8 cellular contexts compared by ENCODE assay signal in the genomic region with DNA sequence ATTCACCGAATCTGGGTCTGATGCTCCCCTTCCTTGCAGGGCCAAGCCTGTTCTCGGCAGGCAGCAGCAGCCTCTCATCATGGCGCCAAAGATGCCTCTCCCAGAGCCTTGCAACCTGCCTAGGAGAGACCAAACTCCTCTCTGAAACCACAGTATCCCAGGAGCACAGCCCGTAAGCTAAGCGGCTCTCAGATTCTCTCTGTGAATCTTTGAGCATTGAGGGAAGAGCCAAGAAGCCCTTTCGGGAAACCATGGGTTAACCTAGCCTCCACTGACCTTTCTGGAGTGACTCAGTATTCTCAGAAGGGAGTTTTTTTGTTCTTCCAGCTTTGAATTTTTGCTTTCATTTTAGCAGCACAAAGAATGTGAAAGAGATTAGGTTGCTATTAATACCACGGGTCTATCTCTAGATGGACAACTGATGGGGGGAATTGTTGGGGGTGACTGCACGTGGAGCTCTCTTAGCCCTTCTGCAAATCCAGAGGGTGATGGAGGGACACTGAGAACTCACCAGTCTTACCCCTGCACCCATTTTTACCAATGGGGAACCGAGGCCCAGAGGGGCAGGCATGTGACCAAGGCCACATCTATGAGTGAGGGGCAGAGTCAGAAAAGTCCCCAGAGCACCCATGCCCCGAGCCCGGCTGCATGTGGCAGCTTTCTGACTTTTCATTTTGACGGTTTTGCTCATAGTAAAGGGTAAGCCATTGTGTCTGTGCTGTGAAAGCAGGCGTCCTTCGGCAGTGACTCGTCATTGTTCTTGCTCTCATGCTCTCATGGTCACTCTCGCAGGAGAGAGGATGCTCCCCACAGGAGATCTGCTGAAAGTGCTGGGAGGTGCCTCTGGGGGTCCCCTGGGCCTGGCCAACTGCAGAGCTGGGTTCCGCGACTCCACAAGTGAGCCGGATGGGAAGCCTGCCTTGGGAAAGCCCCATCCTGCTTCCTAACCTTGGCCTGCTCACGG. TPM values are rescaled to one million over a fixed set of nuclear protein-coding genes. Genes with fewer than 3 reads are reported as not detected.
DNase-seq lines count a peak whose midpoint lies in the region; ATAC-seq and TF ChIP-seq lines count a peak whose summit lies in the region.

No MANE protein-coding gene starts in this region.

- H3K4me3 ChIP-seq in BLaER1 (no peak overlapping the region), KMS-11 (IDR thresholded peaks at IDR 0.05; ENCODE audit: insufficient read depth, low read depth, low read length) (no peak overlapping the region), duodenal mucosa (ENCODE audit: low read depth in 1 of 2, low read length in 2 of 2) (peak overlapping the region in 1 of 2 donors; percentile 38), rectal smooth muscle tissue (ENCODE audit: low read length) (peak overlapping the region; percentile 39)

- H3K27me3 ChIP-seq in BLaER1 (no peaks in the 10 kb centered on the region), KMS-11 (ENCODE audit: insufficient read depth, low read depth) (no peaks in the 10 kb centered on the region), duodenal mucosa (ENCODE audit: control insufficient read depth in 1 of 2, insufficient read depth in 2 of 2, low read length in 2 of 2) (no peaks in the 10 kb centered on the region), rectal smooth muscle tissue (ENCODE audit: control insufficient read depth, insufficient read depth, low read length) (no peaks in the 10 kb centered on the region)

- H4K20me1 ChIP-seq in BLaER1 (no peaks in the 10 kb centered on the region), KMS-11 (ENCODE audit: insufficient read depth) (no peaks in the 10 kb centered on the region)

- H3K9ac ChIP-seq in BLaER1 (no peak overlapping the region), KMS-11 (peak overlapping the region; percentile 40; the same call in 1 of the 2 replicates), duodenal mucosa (ENCODE audit: low read depth in 1 of 2, low read length in 2 of 2) (no peak overlapping the region), rectal smooth muscle tissue (ENCODE audit: low read length) (no peak overlapping the region)

- H3K4me1 ChIP-seq in BLaER1 (peaks cover 51% of the 10 kb centered on the region), KMS-11 (ENCODE audit: low read depth, poor library complexity, severe bottlenecking) (peaks cover 49% of the 10 kb centered on the region), duodenal mucosa (ENCODE audit: control insufficient read depth in 1 of 2, insufficient read depth in 2 of 2, low read length in 2 of 2) (peaks cover 48 to 49% of the 10 kb centered on the region in 2 donors), rectal smooth muscle tissue (ENCODE audit: control insufficient read depth, insufficient read depth, low read length) (peaks cover 53% of the 10 kb centered on the region)

- ATAC-seq in GM19463 (IDR thresholded peaks at IDR 0.05; ENCODE audit: unreplicated experiment), result peak; percentile 55
- ATAC-seq in left lobe of liver, result no peak

- DNase-seq in NCI-H1092 treated with DMSO at 0.1 percent for 48 hours (lab: John Stamatoyannopoulos, UW) (no peak), left lobe of liver (ENCODE audit: low spot score) (no peak), superior temporal gyrus (ENCODE audit: extremely low spot score) (no peak)

- peak overlapping the region; percentile 83 for H2AFZ ChIP-seq in KMS-11 (ENCODE audit: low read depth)

- H3K9me3 ChIP-seq in BLaER1, result no peaks in the 10 kb centered on the region
- H3K9me3 ChIP-seq in duodenal mucosa (ENCODE audit: control insufficient read depth in 1 of 2, low read length in 2 of 2), result no peaks in the 10 kb centered on the region

- H3K36me3 ChIP-seq in BLaER1, result no peaks in the 10 kb centered on the region
- H3K36me3 ChIP-seq in KMS-11 (ENCODE audit: insufficient read depth), result no peaks in the 10 kb centered on the region
- H3K36me3 ChIP-seq in duodenal mucosa (ENCODE audit: control insufficient read depth in 1 of 2, insufficient read depth in 2 of 2, low read length in 2 of 2), result no peaks in the 10 kb centered on the region
- no peaks in the 10 kb centered on the region for H3K36me3 ChIP-seq in rectal smooth muscle tissue (ENCODE audit: control insufficient read depth, insufficient read depth, low read length)

- H3K79me2 ChIP-seq in KMS-11 (ENCODE audit: insufficient read depth, low read depth), result no peaks in the 10 kb centered on the region

- H3K27ac ChIP-seq in BLaER1 (no peak overlapping the region), KMS-11 (peak overlapping the region; percentile 29), duodenal mucosa (ENCODE audit: low read depth, low read length) (peak overlapping the region; percentile 15), rectal smooth muscle tissue (ENCODE audit: low read depth, low read length) (peak overlapping the region; percentile 72)

- no peak for TF ChIP-seq CTCF in KMS-11 (conservative IDR thresholded peaks at IDR 0.05; ENCODE audit: low read depth, low read length)

- H3K4me2 ChIP-seq in BLaER1 (peak overlapping the region; percentile 56), KMS-11 (peak overlapping the region; percentile 50)

RNA-seq across cellular contexts. Expression of a gene that starts 36.0 kb away (rescaled TPM):
- total RNA-seq in left lobe of liver, result 0.53 TPM
